ENCODE assay signal across 1 cellular context in the genomic region with DNA sequence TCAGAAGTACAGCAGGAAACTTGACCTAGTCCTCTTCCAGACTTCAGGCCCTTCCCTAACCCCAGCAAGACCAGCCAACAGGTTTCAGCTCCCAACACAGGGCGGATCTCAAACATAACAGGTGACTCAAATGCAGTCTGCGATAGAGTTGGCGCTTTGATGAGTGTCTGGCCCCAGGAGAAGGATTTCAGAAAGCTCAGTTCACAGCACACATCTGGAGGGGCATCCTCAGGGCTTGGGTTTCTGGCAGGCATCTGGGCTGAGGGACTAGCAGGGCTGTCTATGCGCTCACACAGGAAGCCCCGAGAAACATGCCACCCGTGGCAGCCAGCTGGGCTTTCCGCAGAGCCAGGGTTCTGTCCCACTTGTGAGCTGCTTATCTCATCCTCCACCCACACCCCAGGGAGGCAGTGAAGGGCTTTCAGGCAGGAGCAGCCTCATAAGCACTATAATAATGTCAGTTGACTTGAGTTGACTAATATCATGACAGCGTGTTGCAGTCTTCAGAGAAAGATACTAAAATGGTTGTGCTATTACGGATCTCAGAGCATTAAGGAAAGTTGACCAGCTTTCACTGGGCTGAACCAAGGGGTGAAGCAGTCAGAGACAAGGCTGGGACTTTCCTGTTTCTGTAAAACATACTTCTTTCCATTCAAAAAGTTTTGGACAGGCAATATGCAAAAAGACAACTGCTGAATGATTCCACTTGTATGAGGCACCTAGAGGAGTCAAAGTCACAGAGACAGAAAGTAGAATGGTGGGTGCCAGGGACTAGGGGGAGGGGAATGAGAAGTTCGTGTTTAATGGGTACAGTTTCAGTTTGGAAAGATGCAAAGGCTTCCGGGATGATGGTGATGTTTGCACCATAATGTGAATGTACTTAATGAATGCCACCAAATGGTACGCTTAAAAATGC.
TF ChIP-seq lines count a peak whose summit lies in the region.

No MANE protein-coding gene starts in this region.

TF ChIP-seq in GM12878, 131 proteins besides CTCF, POLR2A, EP300 and RAD21 (continued from another document and continues in another):
- TF ChIP-seq, protein P1, sequence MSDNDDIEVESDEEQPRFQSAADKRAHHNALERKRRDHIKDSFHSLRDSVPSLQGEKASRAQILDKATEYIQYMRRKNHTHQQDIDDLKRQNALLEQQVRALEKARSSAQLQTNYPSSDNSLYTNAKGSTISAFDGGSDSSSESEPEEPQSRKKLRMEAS (IDR thresholded peaks at IDR 0.05; ENCODE audit: low read depth, low read length): no peak
- no peak for TF ChIP-seq ZNF622 (IDR thresholded peaks at IDR 0.05)
- TF ChIP-seq PAX5 (IDR thresholded peaks at IDR 0.05; ENCODE audit: borderline replicate concordance, low read depth, low read length): peak; percentile 81; the same call in 1 of the 2 replicates
- peak; percentile 78 for TF ChIP-seq RELA (IDR thresholded peaks at IDR 0.05; ENCODE audit: borderline replicate concordance, partially characterized antibody)
- no peak; the same call in 1 of the 2 replicates for TF ChIP-seq TBL1XR1 (IDR thresholded peaks at IDR 0.05; ENCODE audit: low read depth, low read length)
- TF ChIP-seq NR2C2 (IDR thresholded peaks at IDR 0.05; ENCODE audit: borderline replicate concordance, control insufficient read depth, insufficient read length, low read depth): no peak
- no peak for TF ChIP-seq HCFC1 (IDR thresholded peaks at IDR 0.05; ENCODE audit: low read length)
- TF ChIP-seq, protein P2, sequence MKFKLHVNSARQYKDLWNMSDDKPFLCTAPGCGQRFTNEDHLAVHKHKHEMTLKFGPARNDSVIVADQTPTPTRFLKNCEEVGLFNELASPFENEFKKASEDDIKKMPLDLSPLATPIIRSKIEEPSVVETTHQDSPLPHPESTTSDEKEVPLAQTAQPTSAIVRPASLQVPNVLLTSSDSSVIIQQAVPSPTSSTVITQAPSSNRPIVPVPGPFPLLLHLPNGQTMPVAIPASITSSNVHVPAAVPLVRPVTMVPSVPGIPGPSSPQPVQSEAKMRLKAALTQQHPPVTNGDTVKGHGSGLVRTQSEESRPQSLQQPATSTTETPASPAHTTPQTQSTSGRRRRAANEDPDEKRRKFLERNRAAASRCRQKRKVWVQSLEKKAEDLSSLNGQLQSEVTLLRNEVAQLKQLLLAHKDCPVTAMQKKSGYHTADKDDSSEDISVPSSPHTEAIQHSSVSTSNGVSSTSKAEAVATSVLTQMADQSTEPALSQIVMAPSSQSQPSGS (IDR thresholded peaks at IDR 0.05; ENCODE audit: low read length): peak; percentile 93
- TF ChIP-seq, protein P3, sequence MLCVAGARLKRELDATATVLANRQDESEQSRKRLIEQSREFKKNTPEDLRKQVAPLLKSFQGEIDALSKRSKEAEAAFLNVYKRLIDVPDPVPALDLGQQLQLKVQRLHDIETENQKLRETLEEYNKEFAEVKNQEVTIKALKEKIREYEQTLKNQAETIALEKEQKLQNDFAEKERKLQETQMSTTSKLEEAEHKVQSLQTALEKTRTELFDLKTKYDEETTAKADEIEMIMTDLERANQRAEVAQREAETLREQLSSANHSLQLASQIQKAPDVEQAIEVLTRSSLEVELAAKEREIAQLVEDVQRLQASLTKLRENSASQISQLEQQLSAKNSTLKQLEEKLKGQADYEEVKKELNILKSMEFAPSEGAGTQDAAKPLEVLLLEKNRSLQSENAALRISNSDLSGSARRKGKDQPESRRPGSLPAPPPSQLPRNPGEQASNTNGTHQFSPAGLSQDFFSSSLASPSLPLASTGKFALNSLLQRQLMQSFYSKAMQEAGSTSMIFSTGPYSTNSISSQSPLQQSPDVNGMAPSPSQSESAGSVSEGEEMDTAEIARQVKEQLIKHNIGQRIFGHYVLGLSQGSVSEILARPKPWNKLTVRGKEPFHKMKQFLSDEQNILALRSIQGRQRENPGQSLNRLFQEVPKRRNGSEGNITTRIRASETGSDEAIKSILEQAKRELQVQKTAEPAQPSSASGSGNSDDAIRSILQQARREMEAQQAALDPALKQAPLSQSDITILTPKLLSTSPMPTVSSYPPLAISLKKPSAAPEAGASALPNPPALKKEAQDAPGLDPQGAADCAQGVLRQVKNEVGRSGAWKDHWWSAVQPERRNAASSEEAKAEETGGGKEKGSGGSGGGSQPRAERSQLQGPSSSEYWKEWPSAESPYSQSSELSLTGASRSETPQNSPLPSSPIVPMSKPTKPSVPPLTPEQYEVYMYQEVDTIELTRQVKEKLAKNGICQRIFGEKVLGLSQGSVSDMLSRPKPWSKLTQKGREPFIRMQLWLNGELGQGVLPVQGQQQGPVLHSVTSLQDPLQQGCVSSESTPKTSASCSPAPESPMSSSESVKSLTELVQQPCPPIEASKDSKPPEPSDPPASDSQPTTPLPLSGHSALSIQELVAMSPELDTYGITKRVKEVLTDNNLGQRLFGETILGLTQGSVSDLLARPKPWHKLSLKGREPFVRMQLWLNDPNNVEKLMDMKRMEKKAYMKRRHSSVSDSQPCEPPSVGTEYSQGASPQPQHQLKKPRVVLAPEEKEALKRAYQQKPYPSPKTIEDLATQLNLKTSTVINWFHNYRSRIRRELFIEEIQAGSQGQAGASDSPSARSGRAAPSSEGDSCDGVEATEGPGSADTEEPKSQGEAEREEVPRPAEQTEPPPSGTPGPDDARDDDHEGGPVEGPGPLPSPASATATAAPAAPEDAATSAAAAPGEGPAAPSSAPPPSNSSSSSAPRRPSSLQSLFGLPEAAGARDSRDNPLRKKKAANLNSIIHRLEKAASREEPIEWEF (IDR thresholded peaks at IDR 0.05; ENCODE audit: insufficient replicate concordance, low read depth, low read length): no peak
- TF ChIP-seq, protein P4, sequence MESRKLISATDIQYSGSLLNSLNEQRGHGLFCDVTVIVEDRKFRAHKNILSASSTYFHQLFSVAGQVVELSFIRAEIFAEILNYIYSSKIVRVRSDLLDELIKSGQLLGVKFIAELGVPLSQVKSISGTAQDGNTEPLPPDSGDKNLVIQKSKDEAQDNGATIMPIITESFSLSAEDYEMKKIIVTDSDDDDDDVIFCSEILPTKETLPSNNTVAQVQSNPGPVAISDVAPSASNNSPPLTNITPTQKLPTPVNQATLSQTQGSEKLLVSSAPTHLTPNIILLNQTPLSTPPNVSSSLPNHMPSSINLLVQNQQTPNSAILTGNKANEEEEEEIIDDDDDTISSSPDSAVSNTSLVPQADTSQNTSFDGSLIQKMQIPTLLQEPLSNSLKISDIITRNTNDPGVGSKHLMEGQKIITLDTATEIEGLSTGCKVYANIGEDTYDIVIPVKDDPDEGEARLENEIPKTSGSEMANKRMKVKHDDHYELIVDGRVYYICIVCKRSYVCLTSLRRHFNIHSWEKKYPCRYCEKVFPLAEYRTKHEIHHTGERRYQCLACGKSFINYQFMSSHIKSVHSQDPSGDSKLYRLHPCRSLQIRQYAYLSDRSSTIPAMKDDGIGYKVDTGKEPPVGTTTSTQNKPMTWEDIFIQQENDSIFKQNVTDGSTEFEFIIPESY (IDR thresholded peaks at IDR 0.05): no peak
- TF ChIP-seq KAT2A (conservative IDR thresholded peaks at IDR 0.05; ENCODE audit: control insufficient read depth, low read depth, low read length): no peak
- peak; percentile 66 for TF ChIP-seq SMAD1 (IDR thresholded peaks at IDR 0.05; ENCODE audit: low read depth, partially characterized antibody)
- peak; percentile 34; the same call in 1 of the 2 replicates for TF ChIP-seq ZNF217 (IDR thresholded peaks at IDR 0.05)
- TF ChIP-seq NR2F1 (conservative IDR thresholded peaks at IDR 0.05): peak; percentile 45; the same call in 1 of the 2 replicates
- TF ChIP-seq HDAC6 (IDR thresholded peaks at IDR 0.05; ENCODE audit: unreplicated experiment): no peak
- TF ChIP-seq CREB1 (IDR thresholded peaks at IDR 0.05; ENCODE audit: low read depth): 0 out of 2 replicates have a peak, but pooled peaks have one; percentile 51
- TF ChIP-seq FOXM1 (IDR thresholded peaks at IDR 0.05; ENCODE audit: low read depth, low read length): peak; percentile 95
- TF ChIP-seq, protein P5, sequence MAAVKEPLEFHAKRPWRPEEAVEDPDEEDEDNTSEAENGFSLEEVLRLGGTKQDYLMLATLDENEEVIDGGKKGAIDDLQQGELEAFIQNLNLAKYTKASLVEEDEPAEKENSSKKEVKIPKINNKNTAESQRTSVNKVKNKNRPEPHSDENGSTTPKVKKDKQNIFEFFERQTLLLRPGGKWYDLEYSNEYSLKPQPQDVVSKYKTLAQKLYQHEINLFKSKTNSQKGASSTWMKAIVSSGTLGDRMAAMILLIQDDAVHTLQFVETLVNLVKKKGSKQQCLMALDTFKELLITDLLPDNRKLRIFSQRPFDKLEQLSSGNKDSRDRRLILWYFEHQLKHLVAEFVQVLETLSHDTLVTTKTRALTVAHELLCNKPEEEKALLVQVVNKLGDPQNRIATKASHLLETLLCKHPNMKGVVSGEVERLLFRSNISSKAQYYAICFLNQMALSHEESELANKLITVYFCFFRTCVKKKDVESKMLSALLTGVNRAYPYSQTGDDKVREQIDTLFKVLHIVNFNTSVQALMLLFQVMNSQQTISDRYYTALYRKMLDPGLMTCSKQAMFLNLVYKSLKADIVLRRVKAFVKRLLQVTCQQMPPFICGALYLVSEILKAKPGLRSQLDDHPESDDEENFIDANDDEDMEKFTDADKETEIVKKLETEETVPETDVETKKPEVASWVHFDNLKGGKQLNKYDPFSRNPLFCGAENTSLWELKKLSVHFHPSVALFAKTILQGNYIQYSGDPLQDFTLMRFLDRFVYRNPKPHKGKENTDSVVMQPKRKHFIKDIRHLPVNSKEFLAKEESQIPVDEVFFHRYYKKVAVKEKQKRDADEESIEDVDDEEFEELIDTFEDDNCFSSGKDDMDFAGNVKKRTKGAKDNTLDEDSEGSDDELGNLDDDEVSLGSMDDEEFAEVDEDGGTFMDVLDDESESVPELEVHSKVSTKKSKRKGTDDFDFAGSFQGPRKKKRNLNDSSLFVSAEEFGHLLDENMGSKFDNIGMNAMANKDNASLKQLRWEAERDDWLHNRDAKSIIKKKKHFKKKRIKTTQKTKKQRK (IDR thresholded peaks at IDR 0.05; ENCODE audit: low read depth, low read length): no peak
- peak; percentile 67 for TF ChIP-seq ZSCAN29 (IDR thresholded peaks at IDR 0.05)
- no peak for TF ChIP-seq NR2C1 (IDR thresholded peaks at IDR 0.05)
- peak; percentile 86 for TF ChIP-seq ATF7 (IDR thresholded peaks at IDR 0.05; ENCODE audit: low read depth)
- TF ChIP-seq YY1 (IDR thresholded peaks at IDR 0.05; ENCODE audit: low read depth, low read length): peak; percentile 64; the same call in 1 of the 2 replicates
- TF ChIP-seq, protein P6, sequence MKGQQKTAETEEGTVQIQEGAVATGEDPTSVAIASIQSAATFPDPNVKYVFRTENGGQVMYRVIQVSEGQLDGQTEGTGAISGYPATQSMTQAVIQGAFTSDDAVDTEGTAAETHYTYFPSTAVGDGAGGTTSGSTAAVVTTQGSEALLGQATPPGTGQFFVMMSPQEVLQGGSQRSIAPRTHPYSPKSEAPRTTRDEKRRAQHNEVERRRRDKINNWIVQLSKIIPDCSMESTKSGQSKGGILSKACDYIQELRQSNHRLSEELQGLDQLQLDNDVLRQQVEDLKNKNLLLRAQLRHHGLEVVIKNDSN (IDR thresholded peaks at IDR 0.05; ENCODE audit: borderline replicate concordance, extremely low read length, insufficient read depth, low read depth, low read length): no peak
- TF ChIP-seq GABPA (IDR thresholded peaks at IDR 0.05; ENCODE audit: low read depth): no peak
- peak; percentile 44; the same call in 1 of the 2 replicates for TF ChIP-seq JUND (IDR thresholded peaks at IDR 0.05; ENCODE audit: low read depth, low read length)
- TF ChIP-seq, protein P7, sequence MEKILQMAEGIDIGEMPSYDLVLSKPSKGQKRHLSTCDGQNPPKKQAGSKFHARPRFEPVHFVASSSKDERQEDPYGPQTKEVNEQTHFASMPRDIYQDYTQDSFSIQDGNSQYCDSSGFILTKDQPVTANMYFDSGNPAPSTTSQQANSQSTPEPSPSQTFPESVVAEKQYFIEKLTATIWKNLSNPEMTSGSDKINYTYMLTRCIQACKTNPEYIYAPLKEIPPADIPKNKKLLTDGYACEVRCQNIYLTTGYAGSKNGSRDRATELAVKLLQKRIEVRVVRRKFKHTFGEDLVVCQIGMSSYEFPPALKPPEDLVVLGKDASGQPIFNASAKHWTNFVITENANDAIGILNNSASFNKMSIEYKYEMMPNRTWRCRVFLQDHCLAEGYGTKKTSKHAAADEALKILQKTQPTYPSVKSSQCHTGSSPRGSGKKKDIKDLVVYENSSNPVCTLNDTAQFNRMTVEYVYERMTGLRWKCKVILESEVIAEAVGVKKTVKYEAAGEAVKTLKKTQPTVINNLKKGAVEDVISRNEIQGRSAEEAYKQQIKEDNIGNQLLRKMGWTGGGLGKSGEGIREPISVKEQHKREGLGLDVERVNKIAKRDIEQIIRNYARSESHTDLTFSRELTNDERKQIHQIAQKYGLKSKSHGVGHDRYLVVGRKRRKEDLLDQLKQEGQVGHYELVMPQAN (conservative IDR thresholded peaks at IDR 0.05): no peak; the same call in 1 of the 2 replicates
- peak; percentile 89 for TF ChIP-seq CREM (IDR thresholded peaks at IDR 0.05; ENCODE audit: low read depth)
- no peak for TF ChIP-seq RBBP5 (conservative IDR thresholded peaks at IDR 0.05)
- TF ChIP-seq, protein P8, sequence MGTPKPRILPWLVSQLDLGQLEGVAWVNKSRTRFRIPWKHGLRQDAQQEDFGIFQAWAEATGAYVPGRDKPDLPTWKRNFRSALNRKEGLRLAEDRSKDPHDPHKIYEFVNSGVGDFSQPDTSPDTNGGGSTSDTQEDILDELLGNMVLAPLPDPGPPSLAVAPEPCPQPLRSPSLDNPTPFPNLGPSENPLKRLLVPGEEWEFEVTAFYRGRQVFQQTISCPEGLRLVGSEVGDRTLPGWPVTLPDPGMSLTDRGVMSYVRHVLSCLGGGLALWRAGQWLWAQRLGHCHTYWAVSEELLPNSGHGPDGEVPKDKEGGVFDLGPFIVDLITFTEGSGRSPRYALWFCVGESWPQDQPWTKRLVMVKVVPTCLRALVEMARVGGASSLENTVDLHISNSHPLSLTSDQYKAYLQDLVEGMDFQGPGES (IDR thresholded peaks at IDR 0.05): no peak
- peak; percentile 74 for TF ChIP-seq MTA2 (IDR thresholded peaks at IDR 0.05; ENCODE audit: low read depth)
- no peak for TF ChIP-seq FOS (IDR thresholded peaks at IDR 0.05; ENCODE audit: borderline replicate concordance, extremely low read depth, insufficient read length)
- TF ChIP-seq MEF2A (IDR thresholded peaks at IDR 0.05; ENCODE audit: insufficient read depth, low read depth, low read length): peak; percentile 84
- TF ChIP-seq, protein P9, sequence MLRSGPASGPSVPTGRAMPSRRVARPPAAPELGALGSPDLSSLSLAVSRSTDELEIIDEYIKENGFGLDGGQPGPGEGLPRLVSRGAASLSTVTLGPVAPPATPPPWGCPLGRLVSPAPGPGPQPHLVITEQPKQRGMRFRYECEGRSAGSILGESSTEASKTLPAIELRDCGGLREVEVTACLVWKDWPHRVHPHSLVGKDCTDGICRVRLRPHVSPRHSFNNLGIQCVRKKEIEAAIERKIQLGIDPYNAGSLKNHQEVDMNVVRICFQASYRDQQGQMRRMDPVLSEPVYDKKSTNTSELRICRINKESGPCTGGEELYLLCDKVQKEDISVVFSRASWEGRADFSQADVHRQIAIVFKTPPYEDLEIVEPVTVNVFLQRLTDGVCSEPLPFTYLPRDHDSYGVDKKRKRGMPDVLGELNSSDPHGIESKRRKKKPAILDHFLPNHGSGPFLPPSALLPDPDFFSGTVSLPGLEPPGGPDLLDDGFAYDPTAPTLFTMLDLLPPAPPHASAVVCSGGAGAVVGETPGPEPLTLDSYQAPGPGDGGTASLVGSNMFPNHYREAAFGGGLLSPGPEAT (IDR thresholded peaks at IDR 0.05; ENCODE audit: low read depth): peak; percentile 90
- peak; percentile 66; the same call in 1 of the 2 replicates for TF ChIP-seq LARP7 (IDR thresholded peaks at IDR 0.05)
